Comparison of ENCODE assay signal across 16 cellular contexts in the genomic region with DNA sequence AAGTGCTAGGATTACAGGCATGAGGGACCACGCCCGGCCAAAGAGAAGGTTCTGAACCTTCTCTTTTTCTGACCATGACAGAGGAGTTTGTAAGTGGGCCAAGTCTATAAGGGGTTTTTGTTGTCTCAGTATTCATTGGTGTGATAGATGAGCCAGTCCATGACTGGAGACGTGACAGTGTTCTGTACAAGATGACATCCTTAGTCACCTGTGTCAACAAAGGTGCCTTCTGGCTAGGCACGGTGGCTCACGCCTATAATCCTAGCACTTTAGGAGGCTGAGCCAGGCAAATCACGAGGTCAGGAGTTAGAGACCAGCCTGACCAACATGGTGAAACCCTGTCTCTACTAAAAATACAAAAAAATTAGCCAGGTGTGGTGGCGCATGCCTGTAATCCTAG. TPM values are rescaled to one million over a fixed set of nuclear protein-coding genes. Genes with fewer than 3 reads are reported as not detected.
DNase-seq lines count a peak whose midpoint lies in the region; ATAC-seq and TF ChIP-seq lines count a peak whose summit lies in the region.
"Had no signal": no experiment of that assay in that cellular context is flagged by ENCODE, and none has a peak within 500 bp of the region (broad histone marks: within the 10 kb centered on the region; RNA-seq: fewer than 3 reads in every experiment).

No MANE protein-coding gene starts in this region.

- no peaks in the 10 kb centered on the region for H3K27me3 Mint-ChIP-seq in MCF 10A (ENCODE audit: insufficient read depth, unreplicated experiment)
- H3K27me3 Mint-ChIP-seq in activated CD4-positive, alpha-beta T cell treated with anti-CD3 and anti-CD28 coated beads, Interleukin-2, amount 10 ng/mL, durations not matched to agents 24 days and 14 days, result no peaks in the 10 kb centered on the region

- no peak overlapping the region for H3K27ac Mint-ChIP-seq in MCF 10A (ENCODE audit: low read depth, unreplicated experiment)
- H3K27ac Mint-ChIP-seq in activated CD4-positive, alpha-beta T cell treated with anti-CD3 and anti-CD28 coated beads, Interleukin-2, amount 10 ng/mL, durations not matched to agents 24 days and 14 days, result no peak overlapping the region
- H3K27ac Mint-ChIP-seq: GM23338, HFFc6 had no signal

- no peaks in the 10 kb centered on the region for H3K9me2 ChIP-seq in PC-3 (replicated peaks; ENCODE audit: low read length)

- no peak for TF ChIP-seq CTCF in PC-3 (conservative IDR thresholded peaks at IDR 0.05; ENCODE audit: low read depth, low read length)
- no peak for TF ChIP-seq CTCF in osteoblast (IDR thresholded peaks at IDR 0.05; ENCODE audit: extremely low read depth, low read depth, low read length)
- no peak for TF ChIP-seq CTCF in MCF 10A (IDR thresholded peaks at IDR 0.05; ENCODE audit: unreplicated experiment)

- ATAC-seq in PC-3 (no peak), HG02763 (IDR thresholded peaks at IDR 0.05; ENCODE audit: unreplicated experiment) (no peak)
- ATAC-seq: GM23338, HCT116 had no signal

- H3K4me1 Mint-ChIP-seq in MCF 10A (ENCODE audit: insufficient read depth, unreplicated experiment), result peaks cover 22% of the 10 kb centered on the region
- peaks cover 6% of the 10 kb centered on the region for H3K4me1 Mint-ChIP-seq in activated CD4-positive, alpha-beta T cell treated with anti-CD3 and anti-CD28 coated beads, Interleukin-2, amount 10 ng/mL, durations not matched to agents 24 days and 14 days

- H3K9me3 ChIP-seq in PC-3 (ENCODE audit: low read length) (no peaks in the 10 kb centered on the region), osteoblast (ENCODE audit: low read depth, low read length) (no peaks in the 10 kb centered on the region)
- H3K9me3 ChIP-seq: BLaER1, Caco-2 had no signal

- BruUV-seq in PC-3 (replicated peaks; lab: Mats Ljungman, UMichigan) (no TSS peak), MCF 10A (replicated peaks; lab: Mats Ljungman, UMichigan) (no TSS peak)

- no peak overlapping the region for H2AFZ ChIP-seq in PC-3 (ENCODE audit: low read length)
- no peak overlapping the region for H2AFZ ChIP-seq in osteoblast (ENCODE audit: low read length)
- H2AFZ ChIP-seq: GM23338 had no signal

- H3K4me1 ChIP-seq in PC-3 (ENCODE audit: insufficient read depth, low read length), result peaks cover 32% of the 10 kb centered on the region
- peaks cover 14% of the 10 kb centered on the region for H3K4me1 ChIP-seq in osteoblast (ENCODE audit: insufficient read depth, low read length)

- H3K27ac ChIP-seq in PC-3 (ENCODE audit: low read length), result peak overlapping the region; percentile 72
- no peak overlapping the region for H3K27ac ChIP-seq in osteoblast (ENCODE audit: low read depth, low read length)
- H3K27ac ChIP-seq: BLaER1 had no signal

- H3K27me3 ChIP-seq in PC-3 (ENCODE audit: low read length), result no peaks in the 10 kb centered on the region
- no peaks in the 10 kb centered on the region for H3K27me3 ChIP-seq in osteoblast (ENCODE audit: insufficient read depth, low read length)
- H3K27me3 ChIP-seq: BLaER1 had no signal

- POLR2A ChIA-PET in PC-3 (lab: Charles Lee; ENCODE audit: unreplicated experiment), result no interaction called here
- POLR2A ChIA-PET in MCF 10A (lab: Yijun Ruan, JAX), result no interaction called here

- no peaks in the 10 kb centered on the region for H3F3A ChIP-seq in PC-3 (ENCODE audit: low read length, unreplicated experiment)

- peaks cover 5% of the 10 kb centered on the region for H3K79me2 ChIP-seq in PC-3 (ENCODE audit: low read length)
- peaks cover 11% of the 10 kb centered on the region for H3K79me2 ChIP-seq in osteoblast (ENCODE audit: insufficient read depth, low read length)

- H3K4me2 ChIP-seq in PC-3 (ENCODE audit: low read length) (no peak overlapping the region), osteoblast (ENCODE audit: insufficient read depth, low read length) (no peak overlapping the region)
- H3K4me2 ChIP-seq: BLaER1, GM23338 had no signal

- peak; percentile 34 for DNase-seq in NCI-H2029 (lab: John Stamatoyannopoulos, UW)
- no peak for DNase-seq in NCI-H2029 treated with DMSO at 0.1 percent for 48 hours (lab: John Stamatoyannopoulos, UW)
- peak; percentile 72 for DNase-seq in PC-3
- DNase-seq in osteoblast (ENCODE audit: insufficient read length, low spot score, missing footprints), result peak; percentile 64
- no peak for DNase-seq in MCF 10A (ENCODE audit: unreplicated experiment)
- no peak for DNase-seq in activated CD4-positive, alpha-beta T cell treated with anti-CD3 and anti-CD28 coated beads, Interleukin-2, amount 10 ng/mL, durations not matched to agents 24 days and 14 days
- DNase-seq: 8988T, Caco-2, DMS79 treated with DMSO at 0.1 percent for 48 hours, GF-D8, HFFc6, IMR-90 had no signal

- H3K4me3 ChIP-seq in PC-3 (ENCODE audit: low read length), result no peak overlapping the region
- H3K4me3 ChIP-seq in osteoblast (ENCODE audit: insufficient read depth, low read length), result no peak overlapping the region
- H3K4me3 ChIP-seq: BLaER1, GM23338 had no signal

- H3K36me3 ChIP-seq in PC-3 (ENCODE audit: low read depth, low read length) (no peaks in the 10 kb centered on the region), osteoblast (ENCODE audit: insufficient read depth, low read length) (no peaks in the 10 kb centered on the region)

- peak overlapping the region; percentile 31; the same call in 1 of the 2 replicates for H3K9ac ChIP-seq in PC-3 (ENCODE audit: low read length)
- H3K9ac ChIP-seq: BLaER1 had no signal

- intact Hi-C loops in PC-3 (cut with micrococcal nuclease) (loop anchor here (5.0 to 10.0 kb wide), 2 partner anchors 33 to 85 kb away; no protein-coding TSS in a partner anchor), MCF 10A (cut with micrococcal nuclease) (loop anchor here (5.0 kb wide), 1 partner anchor 33 kb away; no protein-coding TSS in a partner anchor)
- intact Hi-C loops in activated CD4-positive, alpha-beta T cell treated with anti-CD3 and anti-CD28 coated beads, Interleukin-2, amount 10 ng/mL, durations not matched to agents 24 days and 14 days (cut with micrococcal nuclease), result loop anchor here (5.0 to 10.0 kb wide), 2 partner anchors 67 to 205 kb away; no protein-coding TSS in a partner anchor

- H3K4me3 Mint-ChIP-seq in MCF 10A (ENCODE audit: unreplicated experiment), result no peak overlapping the region
- H3K4me3 Mint-ChIP-seq in activated CD4-positive, alpha-beta T cell treated with anti-CD3 and anti-CD28 coated beads, Interleukin-2, amount 10 ng/mL, durations not matched to agents 24 days and 14 days, result no peak overlapping the region
- H3K4me3 Mint-ChIP-seq: GM23338, HFFc6 had no signal

- H4K20me1 ChIP-seq in PC-3 (ENCODE audit: low read length) (no peaks in the 10 kb centered on the region), osteoblast (ENCODE audit: insufficient read depth, low read length) (peaks cover 10% of the 10 kb centered on the region)

- CTCF ChIA-PET in PC-3 (lab: Charles Lee), result no interaction called here
- CTCF ChIA-PET in MCF 10A (lab: Yijun Ruan, JAX), result no interaction called here

- no peaks in the 10 kb centered on the region for H3K9me3 Mint-ChIP-seq in MCF 10A (ENCODE audit: unreplicated experiment)
- H3K9me3 Mint-ChIP-seq in activated CD4-positive, alpha-beta T cell treated with anti-CD3 and anti-CD28 coated beads, Interleukin-2, amount 10 ng/mL, durations not matched to agents 24 days and 14 days, result no peaks in the 10 kb centered on the region
- H3K9me3 Mint-ChIP-seq: GM23338, HFFc6 had no signal

- H3K36me3 Mint-ChIP-seq in MCF 10A (ENCODE audit: insufficient read depth, unreplicated experiment), result peaks cover 25% of the 10 kb centered on the region
- peaks cover 2% of the 10 kb centered on the region for H3K36me3 Mint-ChIP-seq in activated CD4-positive, alpha-beta T cell treated with anti-CD3 and anti-CD28 coated beads, Interleukin-2, amount 10 ng/mL, durations not matched to agents 24 days and 14 days (ENCODE audit: low read depth)

RNA-seq across cellular contexts. Expression of a gene that starts 4.2 kb away (rescaled TPM):
- 14.8 TPM in 2 replicates for total RNA-seq in PC-3 (2014; rRNA removed)
- total RNA-seq in osteoblast, result 36.9 and 46.6 TPM in 2 replicates
- total RNA-seq in MCF 10A (2022), result 14.7 and 20.9 TPM in 2 replicates
- 16.9 and 17.7 TPM in 2 replicates for total RNA-seq in activated CD4-positive, alpha-beta T cell treated with anti-CD3 and anti-CD28 coated beads, Interleukin-2, amount 10 ng/mL, durations not matched to agents 24 days and 14 days

RNA-seq across cellular contexts. Expression of a gene that starts 7.6 kb away (rescaled TPM):
- total RNA-seq in PC-3 (2014; rRNA removed) (55.9 and 71.3 TPM in 2 replicates), osteoblast (36.9 and 49.8 TPM in 2 replicates), MCF 10A (2022) (122 TPM in 2 replicates)
- total RNA-seq in activated CD4-positive, alpha-beta T cell treated with anti-CD3 and anti-CD28 coated beads, Interleukin-2, amount 10 ng/mL, durations not matched to agents 24 days and 14 days, result 113 and 117 TPM in 2 replicates

Comparison
In these comparisons a context has a peak if more than half of its experiments do, and no peak if none do; other contexts are left out.
1. DNase-seq: peak in NCI-H2029 (single experiment), PC-3 (single experiment) and osteoblast (single experiment); none in NCI-H2029 treated with DMSO at 0.1 percent for 48 hours (single experiment), MCF 10A (single experiment) and activated CD4-positive, alpha-beta T cell treated with anti-CD3 and anti-CD28 coated beads, Interleukin-2, amount 10 ng/mL, durations not matched to agents 24 days and 14 days (single experiment).